Comparison of ENCODE assay signal across 8 cellular contexts in genomic region chr16:88803264-88803987, GRCh38. TPM values are rescaled to one million over a fixed set of nuclear protein-coding genes. Genes with fewer than 3 reads are reported as not detected.
DNase-seq lines count a peak whose midpoint lies in the region; ATAC-seq, FAIRE-seq and TF ChIP-seq lines count a peak whose summit lies in the region.

Gene CDT1 (plus strand): TSS chr16:88803789. CDS start chr16:88803832, 43 bp downstream.

- TF ChIP-seq POLR2A in GM12892 (IDR thresholded peaks at IDR 0.05; ENCODE audit: low read depth, low read length), result peak; percentile 62; the same call in 1 of the 2 replicates

- H3K36me3 ChIP-seq in keratinocyte (ENCODE audit: control insufficient read depth in 2 of 2, extremely low read depth in 1 of 2, insufficient read depth in 2 of 2, low read length in 2 of 2), result peaks cover 2 to 13% of the 10 kb centered on the region in 2 experiments

- H3K9ac ChIP-seq in keratinocyte (ENCODE audit: control insufficient read depth, extremely low read depth, insufficient read depth, low read length), result peak within 1 kb of the TSS; percentile 77

- FAIRE-seq in GM12892 (lab: Jason Lieb, UNC), result peak; percentile 100
- FAIRE-seq in keratinocyte (lab: Jason Lieb, UNC), result no peak

- H3K79me2 ChIP-seq in keratinocyte (ENCODE audit: control insufficient read depth, insufficient read depth, low read length), result peaks cover 11% of the 10 kb centered on the region

- ATAC-seq in HG02885 (IDR thresholded peaks at IDR 0.05; ENCODE audit: poor library complexity, unreplicated experiment), result peak; percentile 54
- peak; percentile 42 to 47 for ATAC-seq in activated CD4-positive, CD25-positive, alpha-beta regulatory T cell treated with anti-CD3 and anti-CD28 coated beads, Interleukin-2, amount 50 U/mL, for 24 hours
- no peak for ATAC-seq in GM18870 (IDR thresholded peaks at IDR 0.05; ENCODE audit: unreplicated experiment)

- peak within 1 kb of the TSS; percentile 66 to 81 (median 72) for H3K4me3 ChIP-seq in keratinocyte (ENCODE audit: control insufficient read depth in 2 of 3, extremely low read depth in 1 of 3, insufficient read depth in 2 of 3, low read depth in 1 of 3, low read length in 3 of 3)

- DNase-seq in GM12892 (ENCODE audit: insufficient read length) (peak; percentile 100), NCI-H2196 (lab: John Stamatoyannopoulos, UW; ENCODE audit: unreplicated experiment) (peak; percentile 74), keratinocyte (ENCODE audit: low read depth, low spot score) (no peak)
- peak; percentile 82 for DNase-seq in central memory CD4-positive, alpha-beta T cell
- peak; percentile 73 to 82 for DNase-seq in stimulated activated CD4-positive, alpha-beta T cell treated with anti-CD3 and anti-CD28 coated beads, Interleukin-15, amount 100 ng/mL, for 1 hour (ENCODE audit: low read depth in 1 of 2, low spot score in 1 of 2)

- H3K27ac ChIP-seq in keratinocyte (ENCODE audit: control insufficient read depth, insufficient read depth, low read length), result peak within 1 kb of the TSS; percentile 61

- peaks cover 2% of the 10 kb centered on the region for H4K20me1 ChIP-seq in keratinocyte (ENCODE audit: control insufficient read depth, extremely low read depth, insufficient read depth, low read length)

- H3K9me1 ChIP-seq in keratinocyte (ENCODE audit: control insufficient read depth, extremely low read depth, insufficient read depth, low read length), result no peaks in the 10 kb centered on the region

- TF ChIP-seq CTCF in keratinocyte (optimal IDR thresholded peaks at IDR 0.05 in 1 of 3, IDR thresholded peaks at IDR 0.05 in 1 of 3, conservative IDR thresholded peaks at IDR 0.05 in 1 of 3; ENCODE audit: extremely low read depth in 1 of 3, insufficient read depth in 2 of 3, low read length in 3 of 3), result no peak

- peak within 1 kb of the TSS; percentile 91 for H3K4me2 ChIP-seq in keratinocyte (ENCODE audit: control insufficient read depth, extremely low read depth, insufficient read depth, low read depth, low read length)

- dilution Hi-C loops in keratinocyte (cut with MboI; ENCODE audit: extremely low pct_ligation_motif_present, low sequenced_read_pairs), result no loop called here

- H3K9me3 ChIP-seq in keratinocyte (ENCODE audit: control insufficient read depth, low read depth, low read length), result no peaks in the 10 kb centered on the region

- peaks cover 11% of the 10 kb centered on the region for H3K4me1 ChIP-seq in keratinocyte (ENCODE audit: control insufficient read depth, extremely low read depth, insufficient read depth, low read length)

- H3K27me3 ChIP-seq in keratinocyte (ENCODE audit: control insufficient read depth, extremely low read depth, insufficient read depth, low read length), result no peaks in the 10 kb centered on the region

- H2AFZ ChIP-seq in keratinocyte (ENCODE audit: control insufficient read depth, low read length), result peak within 1 kb of the TSS; percentile 19

RNA-seq across cellular contexts. Expression of gene CDT1, which starts in this region (rescaled TPM):
- polyA plus RNA-seq in GM12892 (2012; ENCODE audit: missing spikeins), result 6.4 TPM
- polyA plus RNA-seq in keratinocyte, result 1.0 to 4.9 TPM (median 2.0 TPM) in 3 replicates
- 0.10 TPM for polyA plus RNA-seq in keratinocyte (2011; ENCODE audit: low read depth)
- 0.94 and 4.1 TPM in 2 replicates for polyA plus RNA-seq in keratinocyte (2011; cell fraction: cytosol; rRNA removed)
- 0.60 and 1.0 TPM in 2 replicates for polyA plus RNA-seq in keratinocyte (2011; cell fraction: nucleus; rRNA removed)
- polyA plus RNA-seq in keratinocyte (2012; ENCODE audit: low replicate concordance), result 0.55 and 7.5 TPM in 2 replicates
- polyA minus RNA-seq in keratinocyte, result 0.30 to 9.4 TPM (median 4.0 TPM) in 3 replicates
- 5.9 TPM for polyA minus RNA-seq in keratinocyte (2011; cell fraction: cytosol; rRNA and poly(A)+ RNA removed)
- polyA minus RNA-seq in keratinocyte (2011; cell fraction: nucleus; rRNA and poly(A)+ RNA removed), result 1.2 and 2.5 TPM in 2 replicates
